ENCODE assay signal across 8 cellular contexts in genomic region chr4:18022572-18023039, GRCh38. TPM values are rescaled to one million over a fixed set of nuclear protein-coding genes. Genes with fewer than 3 reads are reported as not detected.
DNase-seq lines count a peak whose midpoint lies in the region; ATAC-seq and TF ChIP-seq lines count a peak whose summit lies in the region.

No MANE protein-coding gene starts in this region.

- H3K36me3 ChIP-seq in RWPE2 (ENCODE audit: low read depth) (no peaks in the 10 kb centered on the region), psoas muscle (ENCODE audit: insufficient read depth in 1 of 2, low read depth in 1 of 2) (no peaks in the 10 kb centered on the region)

- H3K4me3 ChIP-seq in RWPE2 (ENCODE audit: severe bottlenecking) (peak overlapping the region; percentile 91), psoas muscle (peak overlapping the region; percentile 92)

- intact Hi-C loops in psoas muscle (cut with DNase I): loop anchor here (5.0 to 10.0 kb wide), 3 partner anchors 210 to 508 kb away; partner anchors contain the start of genes DCAF16 (in 2 of the 2), NCAPG (in 2 of the 2), CLRN2 (in 1 of the 2) and LAP3 (in 1 of the 2)

- H3K27me3 ChIP-seq in RWPE2 (ENCODE audit: insufficient read depth, poor library complexity, severe bottlenecking): peaks cover 7% of the 10 kb centered on the region
- no peaks in the 10 kb centered on the region for H3K27me3 ChIP-seq in psoas muscle (ENCODE audit: insufficient read depth in 3 of 3, low read length in 2 of 3)

- 1 to 2% (median 1%) methylated on average over 19 of the region's 19 CpGs for WGBS in psoas muscle, 3 donors

- no peak overlapping the region for H3K27ac ChIP-seq in RWPE2 (ENCODE audit: poor library complexity, severe bottlenecking)
- peak overlapping the region; percentile 94 for H3K27ac ChIP-seq in psoas muscle

- peak; percentile 5 for DNase-seq in GM03348 (ENCODE audit: low spot score)
- DNase-seq in RWPE2 (ENCODE audit: low spot score): no peak
- DNase-seq in fibroblast of peridontal ligament (ENCODE audit: extremely low read depth): peak; percentile 21
- DNase-seq in psoas muscle: no peak
- DNase-seq in DMS153 (lab: John Stamatoyannopoulos, UW): no peak
- DNase-seq in HPDE6-E6E7 (ENCODE audit: extremely low spot score): no peak

- H3K4me1 ChIP-seq in RWPE2 (ENCODE audit: insufficient read depth, poor library complexity, severe bottlenecking): no peaks in the 10 kb centered on the region
- peaks cover 15% of the 10 kb centered on the region for H3K4me1 ChIP-seq in psoas muscle

- ATAC-seq in RWPE2 (ENCODE audit: low read depth): no peak
- ATAC-seq in psoas muscle: no peak
- ATAC-seq in HG02642 (IDR thresholded peaks at IDR 0.05; ENCODE audit: poor library complexity, unreplicated experiment): no peak
- no peak for ATAC-seq in HG03378 (IDR thresholded peaks at IDR 0.05; ENCODE audit: unreplicated experiment)

- TF ChIP-seq CTCF in RWPE2 (IDR thresholded peaks at IDR 0.05; ENCODE audit: poor library complexity, severe bottlenecking) (no peak), psoas muscle (IDR thresholded peaks at IDR 0.05) (no peak)

- no peaks in the 10 kb centered on the region for H3K9me3 ChIP-seq in RWPE2 (ENCODE audit: severe bottlenecking)
- H3K9me3 ChIP-seq in psoas muscle: no peaks in the 10 kb centered on the region

RNA-seq across cellular contexts. Expression of gene LCORL, which starts 1.1 kb away (rescaled TPM):
- total RNA-seq in psoas muscle: 1 to 10 TPM; 5.3 to 7.5 (median 7.3) TPM
- polyA plus RNA-seq in psoas muscle: 1 to 10 TPM; 2.1 to 4.6 (median 2.6) TPM

Comparison
In these comparisons a context has a peak if more than half of its experiments do, and no peak if none do; other contexts are left out.
1. DNase-seq: peak in GM03348 (single experiment) and fibroblast of peridontal ligament (single experiment); none in RWPE2 (single experiment), psoas muscle (0 of 2), DMS153 (single experiment) and HPDE6-E6E7 (single experiment).